In genomic region chr20:62816031-62816878, GRCh38 we compare ENCODE assay signal across 8 cellular contexts. TPM values are rescaled to one million over a fixed set of nuclear protein-coding genes. Genes with fewer than 3 reads are reported as not detected.
DNase-seq lines count a peak whose midpoint lies in the region; ATAC-seq and TF ChIP-seq lines count a peak whose summit lies in the region.

No MANE protein-coding gene starts in this region.

- ATAC-seq in T-cell (replicated peaks in 1 of 4) (peak; percentile 21 to 53 (median 44)), GM18868 (IDR thresholded peaks at IDR 0.05; ENCODE audit: unreplicated experiment) (no peak)

- POLR2A ChIA-PET in T-cell (lab: Charles Lee), result no interaction called here

- TF ChIP-seq POLR2A in testis (IDR thresholded peaks at IDR 0.05), result no peak

- 2 to 3% methylated on average over 15 to 55 of the region's 56 CpGs for WGBS in testis, 2 donors

- H3K4me1 Mint-ChIP-seq in activated T-cell treated with anti-CD3 and anti-CD28 coated beads, Interleukin-2, amount 50 U/mL, for 24 hours (ENCODE audit: low read depth), result peaks cover 11% of the 10 kb centered on the region
- H3K4me1 Mint-ChIP-seq in T-cell, result peaks cover 0 to 15% (median 11%) of the 10 kb centered on the region in 3 donors

- H3K4me3 ChIP-seq in iPS-20b (ENCODE audit: low read length) (peak overlapping the region; percentile 73), testis (peak overlapping the region; percentile 36 to 40)

- intact Hi-C loops in testis (cut with DNase I; ENCODE audit: low total_unique reads), result loop anchor here (10.0 kb wide), 1 partner anchor 151 kb away; no protein-coding TSS in a partner anchor

- H3K4me1 ChIP-seq in iPS-20b (ENCODE audit: insufficient read depth, low read length) (peaks cover 5% of the 10 kb centered on the region; the same call in 1 of the 2 replicates), testis (peaks cover 34% of the 10 kb centered on the region)

- H3K27me3 Mint-ChIP-seq in activated T-cell treated with anti-CD3 and anti-CD28 coated beads, Interleukin-2, amount 50 U/mL, for 24 hours, result peaks cover 43% of the 10 kb centered on the region
- peaks cover 0 to 32% of the 10 kb centered on the region in 2 donors for H3K27me3 Mint-ChIP-seq in T-cell

- no peaks in the 10 kb centered on the region for H3K9me3 Mint-ChIP-seq in activated T-cell treated with anti-CD3 and anti-CD28 coated beads, Interleukin-2, amount 50 U/mL, for 24 hours
- H3K9me3 Mint-ChIP-seq in T-cell, result no peaks in the 10 kb centered on the region

- H3K9me3 ChIP-seq in iPS-20b (ENCODE audit: insufficient read depth, low read depth, low read length), result no peaks in the 10 kb centered on the region
- H3K9me3 ChIP-seq in testis, result no peaks in the 10 kb centered on the region

- H3K9ac ChIP-seq in iPS-20b (ENCODE audit: low read depth, low read length), result peak overlapping the region; percentile 77

- H3K27me3 ChIP-seq in iPS-20b (ENCODE audit: insufficient read depth, low read length) (peaks cover 30% of the 10 kb centered on the region), testis (no peaks in the 10 kb centered on the region)

- H3K4me3 Mint-ChIP-seq in activated T-cell treated with anti-CD3 and anti-CD28 coated beads, Interleukin-2, amount 50 U/mL, for 24 hours, result no peak overlapping the region
- H3K4me3 Mint-ChIP-seq in T-cell, result peak overlapping the region; percentile 44 to 60 (median 50)

- CTCF ChIA-PET in T-cell (lab: Charles Lee), result no interaction called here

- H3K36me3 Mint-ChIP-seq in activated T-cell treated with anti-CD3 and anti-CD28 coated beads, Interleukin-2, amount 50 U/mL, for 24 hours (ENCODE audit: low read depth), result peaks cover 16% of the 10 kb centered on the region
- H3K36me3 Mint-ChIP-seq in T-cell, result peaks cover 2% of the 10 kb centered on the region

- H3K27ac Mint-ChIP-seq in activated T-cell treated with anti-CD3 and anti-CD28 coated beads, Interleukin-2, amount 50 U/mL, for 24 hours, result peak overlapping the region; percentile 57
- H3K27ac Mint-ChIP-seq in T-cell, result no peak overlapping the region

- DNase-seq in activated T-cell treated with anti-CD3 and anti-CD28 coated beads, Interleukin-2, amount 50 U/mL, for 24 hours, result no peak
- no peak for DNase-seq in activated T-cell treated with anti-CD3 and anti-CD28 coated beads, Interleukin-2, amount 50 U/mL, for 48 hours
- no peak for DNase-seq in T-cell
- no peak for DNase-seq in testis
- DNase-seq in HUDEP-2 (lab: John Stamatoyannopoulos, UW; ENCODE audit: unreplicated experiment in 76 of 76), result no peak
- DNase-seq in NCI-H524 (lab: John Stamatoyannopoulos, UW), result no peak

- H3K36me3 ChIP-seq in iPS-20b (ENCODE audit: insufficient read depth, low read depth, low read length), result 0 out of 2 replicates have a peak, but pooled peaks cover 4% of the 10 kb centered on the region
- no peaks in the 10 kb centered on the region for H3K36me3 ChIP-seq in testis (ENCODE audit: low read depth, missing control alignments)

- peak overlapping the region; percentile 56 for H3K27ac ChIP-seq in iPS-20b (ENCODE audit: low read length)
- no peak overlapping the region for H3K27ac ChIP-seq in testis

- no peak for TF ChIP-seq CTCF in testis (IDR thresholded peaks at IDR 0.05)

RNA-seq across cellular contexts. Expression of gene COL9A3, which starts 0.6 kb away (rescaled TPM):
- total RNA-seq in T-cell, result 1 to 10 TPM in 1 of 5 donors, under 1 TPM in 3, not detected in 1; 0.51 to 2.1 (median 0.75) TPM
- total RNA-seq in testis, result 10 to 100 TPM; 19.1 to 50.6 TPM
- polyA plus RNA-seq in testis (ENCODE audit: insufficient read depth, low read depth, low replicate concordance), result 21.3 TPM

RNA-seq across cellular contexts. Expression of gene OGFR, which starts 11.6 kb away (rescaled TPM):
- total RNA-seq in T-cell (10 to 100 TPM; 46.5 to 91.1 (median 83.0) TPM), testis (10 to 100 TPM; 46.6 to 57.0 TPM)
- 23.7 TPM for polyA plus RNA-seq in testis (ENCODE audit: insufficient read depth, low read depth, low replicate concordance)

RNA-seq across cellular contexts. Expression of gene MRGBP, which starts 20.0 kb away (rescaled TPM):
- total RNA-seq in T-cell (10 to 100 TPM in 3 of 5 donors, 1 to 10 TPM in 2; 8.6 to 13.9 (median 12.8) TPM), testis (10 to 100 TPM; 52.5 to 56.7 TPM)
- 98.3 TPM for polyA plus RNA-seq in testis (ENCODE audit: insufficient read depth, low read depth, low replicate concordance)

RNA-seq across cellular contexts. Expression of gene TCFL5, which starts 45.4 kb away (rescaled TPM):
- total RNA-seq in T-cell (10 to 100 TPM in 2 of 5 donors, 1 to 10 TPM in 3; 5.0 to 12.7 (median 8.5) TPM), testis (10 to 100 TPM; 66.4 to 85.3 TPM)
- polyA plus RNA-seq in testis (ENCODE audit: insufficient read depth, low read depth, low replicate concordance), result 184 TPM

Comparison
In these comparisons a context has a peak if more than half of its experiments do, and no peak if none do; other contexts are left out.
1. RNA of gene COL9A3, which starts 0.6 kb away (total RNA-seq): 19.1 to 50.6 TPM in testis; 0.51 to 2.1 TPM in T-cell; every median in the first group is over 4 times any median in the second.